In the genomic region with DNA sequence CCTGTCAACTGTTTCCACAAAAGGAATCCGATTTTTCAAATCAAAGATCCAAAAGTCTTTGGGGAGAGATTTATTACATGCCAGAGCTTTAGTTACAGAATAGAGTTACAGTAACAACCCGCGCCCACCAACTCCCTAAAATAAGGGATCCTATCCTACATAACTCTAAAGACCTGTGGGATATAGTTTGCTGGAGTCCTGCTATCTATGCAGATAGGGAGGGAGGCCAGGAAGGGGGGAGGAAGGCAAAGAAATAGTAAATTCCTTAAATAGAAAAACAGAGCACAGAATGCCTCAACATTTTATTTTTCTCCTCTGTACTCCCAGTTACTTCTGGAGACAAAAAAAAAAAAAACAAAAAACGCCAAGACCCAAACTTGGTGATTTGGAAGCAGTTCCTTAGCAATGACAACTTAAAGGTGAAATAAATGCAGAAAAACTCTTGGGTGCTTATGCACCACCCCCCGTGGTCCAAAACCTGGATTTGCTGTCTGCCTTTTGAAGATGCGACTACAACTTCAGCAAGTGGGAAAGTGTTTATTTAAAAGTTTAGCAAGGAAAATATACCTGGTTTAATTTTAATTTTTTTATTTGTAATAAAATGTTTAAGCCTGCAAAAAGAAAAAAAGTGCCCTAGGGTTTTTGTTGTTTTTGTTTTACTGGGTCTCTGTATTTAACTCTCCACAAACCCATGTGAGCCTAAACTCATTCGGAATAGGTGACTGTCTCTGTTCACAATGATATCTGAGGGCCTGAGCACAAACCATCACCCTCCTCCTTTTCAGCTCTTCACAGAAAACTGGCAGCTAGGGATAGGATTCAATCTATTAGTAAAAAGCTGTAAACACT, we compare ENCODE assay signal across 1 cellular context.
TF ChIP-seq lines count a peak whose summit lies in the region.

No MANE protein-coding gene starts in this region.

TF ChIP-seq in GM12878, 131 proteins besides CTCF, POLR2A, EP300 and RAD21:
- TF ChIP-seq IKZF1 (conservative IDR thresholded peaks at IDR 0.05), result no peak
- TF ChIP-seq EZH2 (IDR thresholded peaks at IDR 0.05; ENCODE audit: borderline replicate concordance, control insufficient read depth, low read depth, low read length), result 0 out of 2 replicates have a peak, but pooled peaks have one; percentile 63
TF ChIP-seq in GM12878: peak in this region for 1.
